ENCODE assay signal across 27 cellular contexts in the genomic region with DNA sequence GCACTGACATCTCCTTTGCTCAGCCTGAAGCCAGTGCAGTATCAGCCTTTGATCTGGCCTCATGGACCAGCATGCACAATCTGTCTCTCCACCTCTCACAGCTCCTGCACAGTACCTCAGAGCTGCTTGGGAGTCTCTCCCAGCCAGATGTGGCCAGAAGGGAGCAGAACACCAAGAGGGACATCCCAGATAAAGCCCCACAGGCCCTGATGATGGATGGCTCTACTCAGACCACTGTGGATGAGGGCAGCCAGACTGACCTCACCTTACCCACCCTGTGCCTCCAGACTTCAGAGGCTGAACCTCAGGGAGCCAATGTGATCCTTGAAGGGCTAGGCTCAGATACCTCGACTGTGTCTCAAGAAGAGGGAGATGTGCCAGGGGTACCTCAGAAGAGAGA.
"Had no signal": no experiment of that assay in that cellular context is flagged by ENCODE, and none has a peak within 500 bp of the region (broad histone marks: within the 10 kb centered on the region; RNA-seq: fewer than 3 reads in every experiment).

No MANE protein-coding gene starts in this region.

- H3K9me3 Mint-ChIP-seq: dendritic cell treated with granulocyte-macrophage colony-stimulating factor and Interleukin-4, amounts not matched to agents 40 ng/mL and 50 ng/mL, for 4 days; effector memory CD8-positive, alpha-beta T cell; endodermal cell had no signal

- H3K27me3 Mint-ChIP-seq: dendritic cell treated with granulocyte-macrophage colony-stimulating factor and Interleukin-4, amounts not matched to agents 40 ng/mL and 50 ng/mL, for 4 days; effector memory CD8-positive, alpha-beta T cell had no signal

- H3K36me3 ChIP-seq: colonic mucosa had no signal

- H3K4me3 Mint-ChIP-seq: dendritic cell treated with granulocyte-macrophage colony-stimulating factor and Interleukin-4, amounts not matched to agents 40 ng/mL and 50 ng/mL, for 4 days; effector memory CD8-positive, alpha-beta T cell; endodermal cell had no signal

- H3K4me3 ChIP-seq: colonic mucosa, coronary artery, dorsolateral prefrontal cortex, esophagus muscularis mucosa, esophagus squamous epithelium, gastrocnemius medialis, gastroesophageal sphincter, heart left ventricle, heart right ventricle had no signal

- FAIRE-seq: colon, endometrium, endothelial cell of umbilical vein, frontal cortex had no signal

- DNase-seq: colonic mucosa; cortex of kidney; dermis blood vessel endothelial cell; effector CD4-positive, alpha-beta T cell; effector CD8-positive, alpha-beta T cell; effector memory CD4-positive, alpha-beta T cell; effector memory CD8-positive, alpha-beta T cell; endodermal cell; erythroblast; esophagus squamous epithelium; foreskin fibroblast; foreskin keratinocyte; foreskin melanocyte; gastrocnemius medialis; glutamatergic neuron; heart left ventricle; heart right ventricle had no signal

- H3K27me3 ChIP-seq: colonic mucosa, dorsolateral prefrontal cortex, esophagus muscularis mucosa, esophagus squamous epithelium, foreskin keratinocyte, gastrocnemius medialis, gastroesophageal sphincter, heart left ventricle, heart right ventricle had no signal

- ATAC-seq: effector memory CD8-positive, alpha-beta T cell; esophagus mucosa; foreskin keratinocyte; gastrocnemius medialis; gastroesophageal sphincter; heart left ventricle; heart right ventricle had no signal

- H3K4me1 Mint-ChIP-seq: endodermal cell had no signal

- H3K27ac Mint-ChIP-seq: dendritic cell treated with granulocyte-macrophage colony-stimulating factor and Interleukin-4, amounts not matched to agents 40 ng/mL and 50 ng/mL, for 4 days; endodermal cell had no signal
